11 cellular contexts compared by ENCODE assay signal in genomic region chr1:181113061-181113695, GRCh38. TPM values are rescaled to one million over a fixed set of nuclear protein-coding genes. Genes with fewer than 3 reads are reported as not detected.
A peak's percentile ranks its signal among the peaks of the same experiment; 100 is the strongest.
DNase-seq lines count a peak whose midpoint lies in the region; ATAC-seq and TF ChIP-seq lines count a peak whose summit lies in the region.
"Had no signal": no experiment of that assay in that cellular context is flagged by ENCODE, and none has a peak within 500 bp of the region (broad histone marks: within the 10 kb centered on the region; RNA-seq: fewer than 3 reads in every experiment).

No MANE protein-coding gene starts in this region.

- WGBS in ectodermal cell, 2 experiments, result 17 to 34% methylated on average over 6 to 7 of the region's 7 CpGs

- intact Hi-C loops in mucosa of descending colon (cut with DNase I, micrococcal nuclease) (no loop called here), sciatic nerve (cut with DNase I) (no loop called here)

- H3K4me3 ChIP-seq in ectodermal cell (ENCODE audit: insufficient read depth, low read depth, low read length) (no peak overlapping the region), mucosa of descending colon (no peak overlapping the region)

- no peaks in the 10 kb centered on the region for H3K9me3 ChIP-seq in ectodermal cell (ENCODE audit: control insufficient read depth, low read length)
- H3K9me3 ChIP-seq in mucosa of descending colon, result no peaks in the 10 kb centered on the region

- H3K36me3 ChIP-seq in ectodermal cell (ENCODE audit: control insufficient read depth, insufficient read depth, low read length) (no peaks in the 10 kb centered on the region), mucosa of descending colon (ENCODE audit: low read depth) (no peaks in the 10 kb centered on the region)

- peak overlapping the region; percentile 52 for H3K27ac ChIP-seq in ectodermal cell (ENCODE audit: insufficient read depth, low read depth, low read length, poor library complexity, severe bottlenecking)

- ATAC-seq in mucosa of descending colon, result peak; percentile 21
- no peak for ATAC-seq in HG02678 (IDR thresholded peaks at IDR 0.05; ENCODE audit: unreplicated experiment)
- ATAC-seq in sciatic nerve, result no peak

- peak; percentile 55 for DNase-seq in AG08395 (ENCODE audit: low spot score)
- peak; percentile 43 for DNase-seq in NCI-H2227 (lab: John Stamatoyannopoulos, UW; ENCODE audit: unreplicated experiment)
- no peak for DNase-seq in mucosa of descending colon
- no peak for DNase-seq in stimulated activated CD4-positive, alpha-beta T cell treated with anti-CD3 and anti-CD28 coated beads, Interleukin-4, amount 100 ng/mL, for 1 hour
- no peak for DNase-seq in sciatic nerve (ENCODE audit: low spot score)
- no peak for DNase-seq in NCI-H2107 (lab: John Stamatoyannopoulos, UW)
- DNase-seq: activated CD4-positive, alpha-beta T cell treated with anti-CD3 and anti-CD28 coated beads for 4 hours; NCI-H526; stimulated activated CD4-positive, alpha-beta T cell treated with anti-CD3 and anti-CD28 coated beads, Interleukin-2, amount 100 ng/mL, for 24 hours had no signal

- no peak for TF ChIP-seq CTCF in mucosa of descending colon (IDR thresholded peaks at IDR 0.05)

- peaks cover 46% of the 10 kb centered on the region for H3K4me1 ChIP-seq in ectodermal cell (ENCODE audit: control insufficient read depth, insufficient read depth, low read length)
- peaks cover 6% of the 10 kb centered on the region for H3K4me1 ChIP-seq in mucosa of descending colon (ENCODE audit: low read depth)

- no peaks in the 10 kb centered on the region for H3K27me3 ChIP-seq in ectodermal cell (ENCODE audit: control insufficient read depth, insufficient read depth, low read length, poor library complexity, severe bottlenecking)

RNA-seq across cellular contexts. Expression of gene IER5, which starts 24.7 kb away (rescaled TPM):
- 11.4 TPM for polyA plus RNA-seq in ectodermal cell (2013, experiment 1 of 4)
- 9.9 TPM for polyA plus RNA-seq in ectodermal cell (2013, experiment 2 of 4)
- 12.1 TPM for polyA plus RNA-seq in ectodermal cell (2013, experiment 3 of 4)
- 10.4 TPM for polyA plus RNA-seq in ectodermal cell (2013, experiment 4 of 4)
- total RNA-seq in mucosa of descending colon (10 to 100 TPM; 15.4 to 16.7 (median 16.4) TPM), sciatic nerve (10.9 TPM)

Comparison
In these comparisons a context has a peak if more than half of its experiments do, and no peak if none do; other contexts are left out.
1. DNase-seq: peak in AG08395 (single experiment) and NCI-H2227 (single experiment); none in mucosa of descending colon (0 of 3), stimulated activated CD4-positive, alpha-beta T cell treated with anti-CD3 and anti-CD28 coated beads, Interleukin-4, amount 100 ng/mL, for 1 hour (single experiment), sciatic nerve (single experiment) and NCI-H2107 (single experiment).